ENCODE assay signal across 1 cellular context in the genomic region with DNA sequence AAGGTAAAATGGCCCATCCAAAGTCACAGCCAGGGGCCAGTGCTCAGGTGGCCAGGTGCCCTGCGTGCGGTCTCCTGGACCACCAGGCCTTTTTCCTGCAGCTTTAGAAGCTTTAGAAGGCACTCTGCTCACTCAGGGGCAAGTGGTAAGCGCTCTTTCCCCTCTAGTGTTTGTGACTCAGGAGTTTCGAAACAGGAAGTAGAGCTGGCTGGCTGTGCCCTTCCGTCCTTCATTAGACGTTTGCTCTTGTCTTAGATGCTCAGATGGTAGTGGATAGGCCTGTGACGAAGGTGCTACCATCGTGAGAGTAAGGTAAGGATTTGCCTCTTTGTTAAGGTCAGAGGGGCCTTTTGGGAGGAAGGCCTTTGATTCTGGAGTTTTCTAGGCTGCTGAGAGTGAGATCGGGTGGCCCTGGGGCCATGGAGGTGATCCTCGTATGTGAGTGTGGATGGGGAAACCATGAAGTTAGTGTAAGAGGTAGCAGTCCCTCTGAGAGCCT.
TF ChIP-seq lines count a peak whose summit lies in the region.

A gene (plus strand): TSS at position 235 of the 499 bp plus-strand sequence. CDS start 5,951 bp downstream, outside the sequence.

TF ChIP-seq in K562, 482 proteins besides CTCF, POLR2A, EP300 and RAD21 (continued from another document and continues in another):
- no peak for TF ChIP-seq STAT5A (IDR thresholded peaks at IDR 0.05; ENCODE audit: borderline replicate concordance, low read length)
- no peak for TF ChIP-seq FOXP1 (CRISPR knock-in tag; IDR thresholded peaks at IDR 0.05)
- TF ChIP-seq ATF1 (CRISPR knock-in tag; IDR thresholded peaks at IDR 0.05) = no peak
- 0 out of 2 replicates have a peak, but pooled peaks have one; percentile 23 for TF ChIP-seq ATF1 (tag; IDR thresholded peaks at IDR 0.05)
- no peak for TF ChIP-seq PYGO2 (tag; IDR thresholded peaks at IDR 0.05)
- TF ChIP-seq, protein P1, sequence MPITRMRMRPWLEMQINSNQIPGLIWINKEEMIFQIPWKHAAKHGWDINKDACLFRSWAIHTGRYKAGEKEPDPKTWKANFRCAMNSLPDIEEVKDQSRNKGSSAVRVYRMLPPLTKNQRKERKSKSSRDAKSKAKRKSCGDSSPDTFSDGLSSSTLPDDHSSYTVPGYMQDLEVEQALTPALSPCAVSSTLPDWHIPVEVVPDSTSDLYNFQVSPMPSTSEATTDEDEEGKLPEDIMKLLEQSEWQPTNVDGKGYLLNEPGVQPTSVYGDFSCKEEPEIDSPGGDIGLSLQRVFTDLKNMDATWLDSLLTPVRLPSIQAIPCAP (CRISPR knock-in tag; IDR thresholded peaks at IDR 0.05; ENCODE audit: borderline replicate concordance) = no peak
- TF ChIP-seq ETV5 (CRISPR knock-in tag; IDR thresholded peaks at IDR 0.05; ENCODE audit: low read depth) = peak; percentile 72; the same call in 1 of the 2 replicates
- TF ChIP-seq RBM25 (IDR thresholded peaks at IDR 0.05; ENCODE audit: low read depth, low read length, severe bottlenecking) = no peak
- no peak for TF ChIP-seq ZFP1 (CRISPR knock-in tag; IDR thresholded peaks at IDR 0.05)
- peak; percentile 68 for TF ChIP-seq ZFX (CRISPR knock-in tag; IDR thresholded peaks at IDR 0.05)
- no peak for TF ChIP-seq NRF1 (conservative IDR thresholded peaks at IDR 0.05 in 1 of 2, IDR thresholded peaks at IDR 0.05 in 1 of 2)
- no peak for TF ChIP-seq ZNF3 (CRISPR knock-in tag; IDR thresholded peaks at IDR 0.05)
- TF ChIP-seq CEBPB (tag; IDR thresholded peaks at IDR 0.05) = peak; percentile 62
- TF ChIP-seq ZBED1 (IDR thresholded peaks at IDR 0.05) = no peak
- TF ChIP-seq MTA3 (IDR thresholded peaks at IDR 0.05; ENCODE audit: borderline replicate concordance) = no peak
- no peak for TF ChIP-seq ZNF12 (CRISPR knock-in tag; IDR thresholded peaks at IDR 0.05)
- peak; percentile 68 for TF ChIP-seq GABPA (tag; conservative IDR thresholded peaks at IDR 0.05; ENCODE audit: low read depth)
- TF ChIP-seq, protein P2, sequence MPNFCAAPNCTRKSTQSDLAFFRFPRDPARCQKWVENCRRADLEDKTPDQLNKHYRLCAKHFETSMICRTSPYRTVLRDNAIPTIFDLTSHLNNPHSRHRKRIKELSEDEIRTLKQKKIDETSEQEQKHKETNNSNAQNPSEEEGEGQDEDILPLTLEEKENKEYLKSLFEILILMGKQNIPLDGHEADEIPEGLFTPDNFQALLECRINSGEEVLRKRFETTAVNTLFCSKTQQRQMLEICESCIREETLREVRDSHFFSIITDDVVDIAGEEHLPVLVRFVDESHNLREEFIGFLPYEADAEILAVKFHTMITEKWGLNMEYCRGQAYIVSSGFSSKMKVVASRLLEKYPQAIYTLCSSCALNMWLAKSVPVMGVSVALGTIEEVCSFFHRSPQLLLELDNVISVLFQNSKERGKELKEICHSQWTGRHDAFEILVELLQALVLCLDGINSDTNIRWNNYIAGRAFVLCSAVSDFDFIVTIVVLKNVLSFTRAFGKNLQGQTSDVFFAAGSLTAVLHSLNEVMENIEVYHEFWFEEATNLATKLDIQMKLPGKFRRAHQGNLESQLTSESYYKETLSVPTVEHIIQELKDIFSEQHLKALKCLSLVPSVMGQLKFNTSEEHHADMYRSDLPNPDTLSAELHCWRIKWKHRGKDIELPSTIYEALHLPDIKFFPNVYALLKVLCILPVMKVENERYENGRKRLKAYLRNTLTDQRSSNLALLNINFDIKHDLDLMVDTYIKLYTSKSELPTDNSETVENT (CRISPR knock-in tag; IDR thresholded peaks at IDR 0.05) = no peak
- no peak for TF ChIP-seq ZBTB1 (CRISPR knock-in tag; IDR thresholded peaks at IDR 0.05; ENCODE audit: borderline replicate concordance, low read depth)
- no peak for TF ChIP-seq KAT2B (IDR thresholded peaks at IDR 0.05; ENCODE audit: low read depth, low read length)
- TF ChIP-seq, protein P3, sequence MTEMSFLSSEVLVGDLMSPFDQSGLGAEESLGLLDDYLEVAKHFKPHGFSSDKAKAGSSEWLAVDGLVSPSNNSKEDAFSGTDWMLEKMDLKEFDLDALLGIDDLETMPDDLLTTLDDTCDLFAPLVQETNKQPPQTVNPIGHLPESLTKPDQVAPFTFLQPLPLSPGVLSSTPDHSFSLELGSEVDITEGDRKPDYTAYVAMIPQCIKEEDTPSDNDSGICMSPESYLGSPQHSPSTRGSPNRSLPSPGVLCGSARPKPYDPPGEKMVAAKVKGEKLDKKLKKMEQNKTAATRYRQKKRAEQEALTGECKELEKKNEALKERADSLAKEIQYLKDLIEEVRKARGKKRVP (CRISPR knock-in tag; IDR thresholded peaks at IDR 0.05) = no peak
- no peak for TF ChIP-seq ARNT (IDR thresholded peaks at IDR 0.05)
- no peak for TF ChIP-seq CBFA2T2 (conservative IDR thresholded peaks at IDR 0.05)
- peak; percentile 39 for TF ChIP-seq CXXC5 (CRISPR knock-in tag; IDR thresholded peaks at IDR 0.05)
- TF ChIP-seq, protein P4, sequence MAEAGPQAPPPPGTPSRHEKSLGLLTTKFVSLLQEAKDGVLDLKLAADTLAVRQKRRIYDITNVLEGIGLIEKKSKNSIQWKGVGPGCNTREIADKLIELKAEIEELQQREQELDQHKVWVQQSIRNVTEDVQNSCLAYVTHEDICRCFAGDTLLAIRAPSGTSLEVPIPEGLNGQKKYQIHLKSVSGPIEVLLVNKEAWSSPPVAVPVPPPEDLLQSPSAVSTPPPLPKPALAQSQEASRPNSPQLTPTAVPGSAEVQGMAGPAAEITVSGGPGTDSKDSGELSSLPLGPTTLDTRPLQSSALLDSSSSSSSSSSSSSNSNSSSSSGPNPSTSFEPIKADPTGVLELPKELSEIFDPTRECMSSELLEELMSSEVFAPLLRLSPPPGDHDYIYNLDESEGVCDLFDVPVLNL (CRISPR knock-in tag; IDR thresholded peaks at IDR 0.05; ENCODE audit: low read depth) = no peak
- TF ChIP-seq, protein P5, sequence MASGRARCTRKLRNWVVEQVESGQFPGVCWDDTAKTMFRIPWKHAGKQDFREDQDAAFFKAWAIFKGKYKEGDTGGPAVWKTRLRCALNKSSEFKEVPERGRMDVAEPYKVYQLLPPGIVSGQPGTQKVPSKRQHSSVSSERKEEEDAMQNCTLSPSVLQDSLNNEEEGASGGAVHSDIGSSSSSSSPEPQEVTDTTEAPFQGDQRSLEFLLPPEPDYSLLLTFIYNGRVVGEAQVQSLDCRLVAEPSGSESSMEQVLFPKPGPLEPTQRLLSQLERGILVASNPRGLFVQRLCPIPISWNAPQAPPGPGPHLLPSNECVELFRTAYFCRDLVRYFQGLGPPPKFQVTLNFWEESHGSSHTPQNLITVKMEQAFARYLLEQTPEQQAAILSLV (tag; IDR thresholded peaks at IDR 0.05) = no peak
- TF ChIP-seq ZKSCAN3 (CRISPR knock-in tag; IDR thresholded peaks at IDR 0.05) = no peak
- TF ChIP-seq, protein P6, sequence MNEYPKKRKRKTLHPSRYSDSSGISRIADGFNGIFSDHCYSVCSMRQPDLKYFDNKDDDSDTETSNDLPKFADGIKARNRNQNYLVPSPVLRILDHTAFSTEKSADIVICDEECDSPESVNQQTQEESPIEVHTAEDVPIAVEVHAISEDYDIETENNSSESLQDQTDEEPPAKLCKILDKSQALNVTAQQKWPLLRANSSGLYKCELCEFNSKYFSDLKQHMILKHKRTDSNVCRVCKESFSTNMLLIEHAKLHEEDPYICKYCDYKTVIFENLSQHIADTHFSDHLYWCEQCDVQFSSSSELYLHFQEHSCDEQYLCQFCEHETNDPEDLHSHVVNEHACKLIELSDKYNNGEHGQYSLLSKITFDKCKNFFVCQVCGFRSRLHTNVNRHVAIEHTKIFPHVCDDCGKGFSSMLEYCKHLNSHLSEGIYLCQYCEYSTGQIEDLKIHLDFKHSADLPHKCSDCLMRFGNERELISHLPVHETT (CRISPR knock-in tag; conservative IDR thresholded peaks at IDR 0.05 in 1 of 2, IDR thresholded peaks at IDR 0.05 in 1 of 2) = peak in 1 of 2 experiments; percentile 27; a peak in 1 of 4 replicates
- no peak for TF ChIP-seq TCF7 (IDR thresholded peaks at IDR 0.05; ENCODE audit: borderline replicate concordance)
- no peak for TF ChIP-seq KLF13 (tag; IDR thresholded peaks at IDR 0.05; ENCODE audit: borderline replicate concordance, low read depth)
- TF ChIP-seq CCAR2 (IDR thresholded peaks at IDR 0.05; ENCODE audit: low read depth, low read length) = no peak
- TF ChIP-seq ZNF696 (CRISPR knock-in tag; conservative IDR thresholded peaks at IDR 0.05) = no peak
- TF ChIP-seq CBFB (CRISPR knock-in tag; IDR thresholded peaks at IDR 0.05) = no peak
- TF ChIP-seq, protein P7, sequence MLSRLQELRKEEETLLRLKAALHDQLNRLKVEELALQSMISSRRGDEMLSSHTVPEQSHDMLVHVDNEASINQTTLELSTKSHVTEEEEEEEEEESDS (CRISPR knock-in tag; IDR thresholded peaks at IDR 0.05) = no peak
- TF ChIP-seq FOS (IDR thresholded peaks at IDR 0.05; ENCODE audit: extremely low read depth, insufficient read length) = no peak
- no peak for TF ChIP-seq ZNF143 (CRISPR knock-in tag; IDR thresholded peaks at IDR 0.05)
- TF ChIP-seq SOX6 (IDR thresholded peaks at IDR 0.05) = no peak
- TF ChIP-seq CBX2 (IDR thresholded peaks at IDR 0.05; ENCODE audit: insufficient read depth, low read length, poor library complexity, severe bottlenecking) = no peak
- no peak for TF ChIP-seq SREBF1 (IDR thresholded peaks at IDR 0.05; ENCODE audit: borderline replicate concordance, low read depth, low read length)
- TF ChIP-seq ZNF165 (CRISPR knock-in tag; IDR thresholded peaks at IDR 0.05; ENCODE audit: borderline replicate concordance) = no peak
- TF ChIP-seq, protein P8, sequence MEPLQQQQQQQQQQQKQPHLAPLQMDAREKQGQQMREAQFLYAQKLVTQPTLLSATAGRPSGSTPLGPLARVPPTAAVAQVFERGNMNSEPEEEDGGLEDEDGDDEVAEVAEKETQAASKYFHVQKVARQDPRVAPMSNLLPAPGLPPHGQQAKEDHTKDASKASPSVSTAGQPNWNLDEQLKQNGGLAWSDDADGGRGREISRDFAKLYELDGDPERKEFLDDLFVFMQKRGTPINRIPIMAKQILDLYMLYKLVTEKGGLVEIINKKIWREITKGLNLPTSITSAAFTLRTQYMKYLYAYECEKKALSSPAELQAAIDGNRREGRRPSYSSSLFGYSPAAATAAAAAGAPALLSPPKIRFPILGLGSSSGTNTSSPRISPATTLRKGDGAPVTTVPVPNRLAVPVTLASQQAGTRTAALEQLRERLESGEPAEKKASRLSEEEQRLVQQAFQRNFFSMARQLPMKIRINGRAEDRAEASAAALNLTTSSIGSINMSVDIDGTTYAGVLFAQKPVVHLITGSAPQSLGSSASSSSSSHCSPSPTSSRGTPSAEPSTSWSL (CRISPR knock-in tag; IDR thresholded peaks at IDR 0.05; ENCODE audit: borderline replicate concordance) = no peak
- no peak for TF ChIP-seq KAT8 (IDR thresholded peaks at IDR 0.05; ENCODE audit: low read depth)
- no peak for TF ChIP-seq TEAD1 (CRISPR knock-in tag; IDR thresholded peaks at IDR 0.05)
- peak; percentile 37; the same call in 1 of the 2 replicates for TF ChIP-seq NFRKB (IDR thresholded peaks at IDR 0.05; ENCODE audit: low read depth)
- TF ChIP-seq ETV6 (IDR thresholded peaks at IDR 0.05; ENCODE audit: borderline replicate concordance in 1 of 2, low read depth in 2 of 2, low read length in 1 of 2) = no peak
- no peak for TF ChIP-seq ETV6 (CRISPR knock-in tag; IDR thresholded peaks at IDR 0.05; ENCODE audit: borderline replicate concordance)
- TF ChIP-seq ZNF146 (CRISPR knock-in tag; IDR thresholded peaks at IDR 0.05; ENCODE audit: unreplicated experiment) = no peak
- TF ChIP-seq SMAD2 (IDR thresholded peaks at IDR 0.05; ENCODE audit: low read depth, low read length) = no peak
- TF ChIP-seq CBX5 (IDR thresholded peaks at IDR 0.05; ENCODE audit: borderline replicate concordance, low read depth) = no peak
- no peak for TF ChIP-seq SRSF3 (IDR thresholded peaks at IDR 0.05; ENCODE audit: insufficient read depth, low read length)
- no peak for TF ChIP-seq SMARCA4 (IDR thresholded peaks at IDR 0.05)
- TF ChIP-seq, protein P9, sequence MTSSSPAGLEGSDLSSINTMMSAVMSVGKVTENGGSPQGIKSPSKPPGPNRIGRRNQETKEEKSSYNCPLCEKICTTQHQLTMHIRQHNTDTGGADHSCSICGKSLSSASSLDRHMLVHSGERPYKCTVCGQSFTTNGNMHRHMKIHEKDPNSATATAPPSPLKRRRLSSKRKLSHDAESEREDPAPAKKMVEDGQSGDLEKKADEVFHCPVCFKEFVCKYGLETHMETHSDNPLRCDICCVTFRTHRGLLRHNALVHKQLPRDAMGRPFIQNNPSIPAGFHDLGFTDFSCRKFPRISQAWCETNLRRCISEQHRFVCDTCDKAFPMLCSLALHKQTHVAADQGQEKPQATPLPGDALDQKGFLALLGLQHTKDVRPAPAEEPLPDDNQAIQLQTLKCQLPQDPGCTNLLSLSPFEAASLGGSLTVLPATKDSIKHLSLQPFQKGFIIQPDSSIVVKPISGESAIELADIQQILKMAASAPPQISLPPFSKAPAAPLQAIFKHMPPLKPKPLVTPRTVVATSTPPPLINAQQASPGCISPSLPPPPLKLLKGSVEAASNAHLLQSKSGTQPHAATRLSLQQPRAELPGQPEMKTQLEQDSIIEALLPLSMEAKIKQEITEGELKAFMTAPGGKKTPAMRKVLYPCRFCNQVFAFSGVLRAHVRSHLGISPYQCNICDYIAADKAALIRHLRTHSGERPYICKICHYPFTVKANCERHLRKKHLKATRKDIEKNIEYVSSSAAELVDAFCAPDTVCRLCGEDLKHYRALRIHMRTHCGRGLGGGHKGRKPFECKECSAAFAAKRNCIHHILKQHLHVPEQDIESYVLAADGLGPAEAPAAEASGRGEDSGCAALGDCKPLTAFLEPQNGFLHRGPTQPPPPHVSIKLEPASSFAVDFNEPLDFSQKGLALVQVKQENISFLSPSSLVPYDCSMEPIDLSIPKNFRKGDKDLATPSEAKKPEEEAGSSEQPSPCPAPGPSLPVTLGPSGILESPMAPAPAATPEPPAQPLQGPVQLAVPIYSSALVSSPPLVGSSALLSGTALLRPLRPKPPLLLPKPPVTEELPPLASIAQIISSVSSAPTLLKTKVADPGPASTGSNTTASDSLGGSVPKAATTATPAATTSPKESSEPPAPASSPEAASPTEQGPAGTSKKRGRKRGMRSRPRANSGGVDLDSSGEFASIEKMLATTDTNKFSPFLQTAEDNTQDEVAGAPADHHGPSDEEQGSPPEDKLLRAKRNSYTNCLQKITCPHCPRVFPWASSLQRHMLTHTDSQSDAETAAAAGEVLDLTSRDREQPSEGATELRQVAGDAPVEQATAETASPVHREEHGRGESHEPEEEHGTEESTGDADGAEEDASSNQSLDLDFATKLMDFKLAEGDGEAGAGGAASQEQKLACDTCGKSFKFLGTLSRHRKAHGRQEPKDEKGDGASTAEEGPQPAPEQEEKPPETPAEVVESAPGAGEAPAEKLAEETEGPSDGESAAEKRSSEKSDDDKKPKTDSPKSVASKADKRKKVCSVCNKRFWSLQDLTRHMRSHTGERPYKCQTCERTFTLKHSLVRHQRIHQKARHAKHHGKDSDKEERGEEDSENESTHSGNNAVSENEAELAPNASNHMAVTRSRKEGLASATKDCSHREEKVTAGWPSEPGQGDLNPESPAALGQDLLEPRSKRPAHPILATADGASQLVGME (CRISPR knock-in tag; IDR thresholded peaks at IDR 0.05) = no peak
- TF ChIP-seq, protein P10, sequence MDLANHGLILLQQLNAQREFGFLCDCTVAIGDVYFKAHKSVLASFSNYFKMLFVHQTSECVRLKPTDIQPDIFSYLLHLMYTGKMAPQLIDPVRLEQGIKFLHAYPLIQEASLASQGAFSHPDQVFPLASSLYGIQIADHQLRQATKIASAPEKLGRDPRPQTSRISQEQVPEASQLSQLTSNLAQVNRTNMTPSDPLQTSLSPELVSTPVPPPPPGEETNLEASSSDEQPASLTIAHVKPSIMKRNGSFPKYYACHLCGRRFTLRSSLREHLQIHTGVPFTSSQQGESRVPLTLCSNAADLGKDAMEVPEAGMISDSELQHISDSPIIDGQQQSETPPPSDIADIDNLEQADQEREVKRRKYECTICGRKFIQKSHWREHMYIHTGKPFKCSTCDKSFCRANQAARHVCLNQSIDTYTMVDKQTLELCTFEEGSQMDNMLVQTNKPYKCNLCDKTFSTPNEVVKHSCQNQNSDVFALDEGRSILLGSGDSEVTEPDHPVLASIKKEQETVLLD (IDR thresholded peaks at IDR 0.05) = 0 out of 2 replicates have a peak, but pooled peaks have one; percentile 13
